ENCODE assay signal across 12 cellular contexts in genomic region chr10:48605786-48606529, GRCh38. TPM values are rescaled to one million over a fixed set of nuclear protein-coding genes. Genes with fewer than 3 reads are reported as not detected.
DNase-seq lines count a peak whose midpoint lies in the region; FAIRE-seq and TF ChIP-seq lines count a peak whose summit lies in the region.
"Had no signal": no experiment of that assay in that cellular context is flagged by ENCODE, and none has a peak within 500 bp of the region (broad histone marks: within the 10 kb centered on the region; RNA-seq: fewer than 3 reads in every experiment).

No MANE protein-coding gene starts in this region.

- no peaks in the 10 kb centered on the region; the same call in 1 of the 2 replicates for H3K23me2 ChIP-seq in H1 (ENCODE audit: low read depth, low read length)

- no peak overlapping the region for H3K18ac ChIP-seq in H1 (ENCODE audit: extremely low read depth, low read length)

- H3K4me1 Mint-ChIP-seq in osteocyte (ENCODE audit: unreplicated experiment), result peaks cover 22% of the 10 kb centered on the region

- H3K9me3 ChIP-seq in H1 (ENCODE audit: insufficient read depth in 2 of 2, low read depth in 1 of 2, low read length in 1 of 2) (no peaks in the 10 kb centered on the region), WERI-Rb-1 (ENCODE audit: severe bottlenecking) (no peaks in the 10 kb centered on the region)

- no peaks in the 10 kb centered on the region for H3K79me2 ChIP-seq in H1 (ENCODE audit: control insufficient read depth in 1 of 2, insufficient read depth in 2 of 2, low read length in 2 of 2)

- H2AK5ac ChIP-seq in H1 (ENCODE audit: low read depth, low read length), result 0 out of 2 replicates have a peak overlapping the region, but pooled peaks have one; percentile 61

- no peak for TF ChIP-seq POLR2A in H1 (IDR thresholded peaks at IDR 0.05; ENCODE audit: control extremely low read depth in 1 of 2, low read depth in 2 of 2, low read length in 2 of 2)

- peak overlapping the region in 1 of 2 experiments; percentile 78; a peak in 1 of 4 replicates for H3K4me2 ChIP-seq in H1 (ENCODE audit: insufficient read depth in 1 of 2, low read depth in 2 of 2, low read length in 2 of 2)

- H3K27ac Mint-ChIP-seq in osteocyte (ENCODE audit: unreplicated experiment), result no peak overlapping the region
- H3K27ac Mint-ChIP-seq: activated CD4-positive, alpha-beta memory T cell treated with anti-CD3 and anti-CD28 coated beads, Interleukin-2, amount 10 ng/mL, durations not matched to agents 7 days and 5 days had no signal

- H3K4me3 Mint-ChIP-seq in osteocyte (ENCODE audit: unreplicated experiment), result no peak overlapping the region
- H3K4me3 Mint-ChIP-seq: activated CD4-positive, alpha-beta memory T cell treated with anti-CD3 and anti-CD28 coated beads, Interleukin-2, amount 10 ng/mL, durations not matched to agents 7 days and 5 days had no signal

- no peak for TF ChIP-seq RAD21 in H1 (IDR thresholded peaks at IDR 0.05 in 1 of 2, conservative IDR thresholded peaks at IDR 0.05 in 1 of 2; ENCODE audit: low read depth in 2 of 2, low read length in 2 of 2)

- POLR2A ChIA-PET in H1 (lab: Charles Lee; ENCODE audit: partially characterized antibody), result no interaction called here

- no peak overlapping the region for H4K5ac ChIP-seq in H1 (ENCODE audit: insufficient read length, low read depth, low read length)

- no peak overlapping the region for H2AFZ ChIP-seq in H1 (ENCODE audit: low read length)

- no peak overlapping the region for H3K27ac ChIP-seq in H1 (ENCODE audit: low read depth, low read length)
- no peak overlapping the region for H3K27ac ChIP-seq in WERI-Rb-1

- no peak overlapping the region for H2BK15ac ChIP-seq in H1 (ENCODE audit: low read length)

- WGBS in H1 (ENCODE audit: extremely low coverage in 1 of 2, insufficient coverage in 1 of 2, insufficient read length in 1 of 2, insufficient replicate concordance in 2 of 2, low coverage in 1 of 2, low lambda C conversion rate in 2 of 2, missing lambda C conversion rate in 1 of 2), 2 experiments, result 87% methylated on average over 7 of the region's 7 CpGs; no CpG with 5 or more reads in 1 of the 2 experiments

- H3K4me3 ChIP-seq in H1 (ENCODE audit: extremely low read depth in 1 of 4, insufficient read depth in 2 of 4, low read depth in 3 of 4, low read length in 4 of 4) (no peak overlapping the region), WERI-Rb-1 (ENCODE audit: low read depth, low read length) (no peak overlapping the region)

- H3K79me1 ChIP-seq in H1 (ENCODE audit: low read depth, low read length), result no peaks in the 10 kb centered on the region

- CTCF ChIA-PET in H1 (lab: Charles Lee; ENCODE audit: partially characterized antibody), result interaction anchor here (1.2 to 7.5 kb wide), 12 partner anchors 10 to 242 kb away, joined by 3 to 172 read pairs (median 10); no protein-coding TSS in a partner anchor

- H2BK120ac ChIP-seq in H1 (replicated peaks; ENCODE audit: low read depth, low read length), result no peak overlapping the region

- no peak overlapping the region for H3K14ac ChIP-seq in H1 (ENCODE audit: insufficient read length)

- DNase-seq in ELR (ENCODE audit: low read depth), result peak; percentile 88
- peak; percentile 16 for DNase-seq in MV-4-11 (lab: John Stamatoyannopoulos, UW)
- peak in 1 of 2 experiments; percentile 22 for DNase-seq in H1 (ENCODE audit: low read depth in 1 of 2, low spot score in 2 of 2)
- peak; percentile 51 for DNase-seq in osteocyte (ENCODE audit: extremely low spot score, unreplicated experiment)
- DNase-seq in WERI-Rb-1, result no peak
- DNase-seq in activated naive CD4-positive, alpha-beta T cell treated with anti-CD3 and anti-CD28 coated beads, Interleukin-2, amount 50 U/mL, for 16 hours, result no peak
- no peak for DNase-seq in NCI-H345 (lab: John Stamatoyannopoulos, UW)
- DNase-seq: activated CD4-positive, alpha-beta memory T cell treated with anti-CD3 and anti-CD28 coated beads, Interleukin-2, amount 10 ng/mL, durations not matched to agents 7 days and 5 days; activated naive CD8-positive, alpha-beta T cell treated with anti-CD3 and anti-CD28 coated beads, Interleukin-2, amount 10 ng/mL, durations not matched to agents 7 days and 5 days; Calu3; NCI-H2029 had no signal

- H3K27me3 ChIP-seq in H1 (replicated peaks in 1 of 4; ENCODE audit: control insufficient read depth in 3 of 4, extremely low read depth in 1 of 4, insufficient read depth in 3 of 4, low read length in 3 of 4) (peaks cover 0 to 21% (median 15%) of the 10 kb centered on the region in 4 experiments; a peak in 6 of 7 replicates), WERI-Rb-1 (ENCODE audit: insufficient read depth, low read depth, severe bottlenecking) (no peaks in the 10 kb centered on the region)

- H3K56ac ChIP-seq in H1 (replicated peaks; ENCODE audit: insufficient read length, low read depth, low read length), result no peak overlapping the region

- H3K4ac ChIP-seq in H1 (replicated peaks; ENCODE audit: insufficient read length, low read depth, low read length), result no peak overlapping the region

- H3K27me3 Mint-ChIP-seq in osteocyte (ENCODE audit: unreplicated experiment), result no peaks in the 10 kb centered on the region

- H3K36me3 Mint-ChIP-seq in osteocyte (ENCODE audit: unreplicated experiment), result no peaks in the 10 kb centered on the region
- H3K36me3 Mint-ChIP-seq: activated naive CD8-positive, alpha-beta T cell treated with anti-CD3 and anti-CD28 coated beads, Interleukin-2, amount 10 ng/mL, durations not matched to agents 7 days and 5 days had no signal

- no peak for FAIRE-seq in H1 (lab: Jason Lieb, UNC)

- peak overlapping the region; percentile 42; the same call in 1 of the 2 replicates for H2BK12ac ChIP-seq in H1 (ENCODE audit: low read depth, low read length)

- H4K91ac ChIP-seq in H1 (replicated peaks; ENCODE audit: insufficient read length, low read length), result no peak overlapping the region

- no peaks in the 10 kb centered on the region for H3K9me3 Mint-ChIP-seq in osteocyte (ENCODE audit: unreplicated experiment)
- H3K9me3 Mint-ChIP-seq: activated CD4-positive, alpha-beta memory T cell treated with anti-CD3 and anti-CD28 coated beads, Interleukin-2, amount 10 ng/mL, durations not matched to agents 7 days and 5 days; activated naive CD8-positive, alpha-beta T cell treated with anti-CD3 and anti-CD28 coated beads, Interleukin-2, amount 10 ng/mL, durations not matched to agents 7 days and 5 days had no signal

- peaks cover 0 to 17% (median 9%) of the 10 kb centered on the region in 4 experiments; a peak in 6 of 7 replicates for H3K4me1 ChIP-seq in H1 (replicated peaks in 1 of 4; ENCODE audit: control insufficient read depth in 3 of 4, insufficient read depth in 4 of 4, low read length in 3 of 4)

- no peaks in the 10 kb centered on the region for H4K20me1 ChIP-seq in H1 (replicated peaks in 1 of 2; ENCODE audit: control insufficient read depth in 1 of 2, insufficient read depth in 2 of 2, low read length in 2 of 2)

- TF ChIP-seq CTCF in H1 (IDR thresholded peaks at IDR 0.05; ENCODE audit: control extremely low read depth in 1 of 3, insufficient read depth in 1 of 3, low read depth in 1 of 3, low read length in 3 of 3) (no peak), osteocyte (IDR thresholded peaks at IDR 0.05) (no peak), WERI-Rb-1 (IDR thresholded peaks at IDR 0.05; ENCODE audit: low read depth, low read length) (no peak)

- no peak overlapping the region for H2BK5ac ChIP-seq in H1 (ENCODE audit: low read depth, low read length)

- H4K8ac ChIP-seq in H1 (ENCODE audit: extremely low read depth, insufficient read depth, low read length), result no peak overlapping the region

- no peak for TF ChIP-seq EP300 in H1 (IDR thresholded peaks at IDR 0.05; ENCODE audit: borderline replicate concordance in 1 of 2, low read depth in 2 of 2, low read length in 2 of 2)

- no peak overlapping the region for H2BK20ac ChIP-seq in H1 (ENCODE audit: low read length)

- no peak overlapping the region for H3K23ac ChIP-seq in H1 (ENCODE audit: insufficient read length)

- no peak overlapping the region for H3K9ac ChIP-seq in H1 (replicated peaks in 1 of 4; ENCODE audit: extremely low read depth in 1 of 4, low read depth in 3 of 4, low read length in 3 of 4)

- no peaks in the 10 kb centered on the region for H3K36me3 ChIP-seq in H1 (ENCODE audit: control insufficient read depth in 2 of 4, insufficient read depth in 4 of 4, low read length in 3 of 4)
- H3K36me3 ChIP-seq in WERI-Rb-1, result no peaks in the 10 kb centered on the region

TF ChIP-seq in H1, 55 proteins besides CTCF, POLR2A, EP300 and RAD21:
- no peak for TF ChIP-seq POLR2AphosphoS5 (IDR thresholded peaks at IDR 0.05; ENCODE audit: low read depth, low read length)
- TF ChIP-seq, protein P1, sequence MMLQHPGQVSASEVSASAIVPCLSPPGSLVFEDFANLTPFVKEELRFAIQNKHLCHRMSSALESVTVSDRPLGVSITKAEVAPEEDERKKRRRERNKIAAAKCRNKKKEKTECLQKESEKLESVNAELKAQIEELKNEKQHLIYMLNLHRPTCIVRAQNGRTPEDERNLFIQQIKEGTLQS (IDR thresholded peaks at IDR 0.05; ENCODE audit: insufficient read depth, low read depth, low read length), result no peak
- no peak for TF ChIP-seq CHD2 (IDR thresholded peaks at IDR 0.05; ENCODE audit: low read length)
- no peak for TF ChIP-seq MAX (IDR thresholded peaks at IDR 0.05)
- no peak for TF ChIP-seq CREB1 (IDR thresholded peaks at IDR 0.05)
- no peak for TF ChIP-seq CBX8 (IDR thresholded peaks at IDR 0.05; ENCODE audit: borderline replicate concordance, low read depth, low read length)
- TF ChIP-seq GTF2F1 (IDR thresholded peaks at IDR 0.05; ENCODE audit: borderline replicate concordance, low read depth, low read length), result no peak
- no peak for TF ChIP-seq BRCA1 (IDR thresholded peaks at IDR 0.05; ENCODE audit: low read depth, low read length)

RNA-seq across cellular contexts. Expression of gene ARHGAP22, which starts 1.1 kb away (rescaled TPM):
- 11.2 and 12.9 TPM in 2 replicates for total RNA-seq in H1 (2021; fragmentation: NEBNext Ultra II Directional; extraction: Animal tissue kit (Norgen Biotek cat#: 25700))
- polyA plus RNA-seq in H1 (2011; rRNA removed), result 3.6 and 5.1 TPM in 2 replicates
- polyA plus RNA-seq in H1 (2011; cell fraction: cytosol; rRNA removed), result 5.5 TPM
- polyA plus RNA-seq in H1 (2011; cell fraction: nucleus; rRNA removed), result 7.7 TPM
- 6.8 to 7.4 TPM (median 7.2 TPM) in 4 replicates for polyA plus RNA-seq in H1 (2012, experiment 1 of 2)
- 4.6 TPM for polyA plus RNA-seq in H1 (2012, experiment 2 of 2)
- 5.4 TPM for polyA plus RNA-seq in H1 (2013, experiment 1 of 2)
- polyA plus RNA-seq in H1 (2013, experiment 2 of 2), result 4.5 TPM
- polyA minus RNA-seq in H1 (2011; rRNA and poly(A)+ RNA removed), result 4.3 and 5.5 TPM in 2 replicates
- polyA minus RNA-seq in H1 (2011; cell fraction: cytosol; rRNA and poly(A)+ RNA removed), result 8.2 TPM
- polyA minus RNA-seq in H1 (2011; cell fraction: nucleus; rRNA and poly(A)+ RNA removed), result 4.7 TPM
- 0.64 and 1.1 TPM in 2 replicates for total RNA-seq in osteocyte
- total RNA-seq: T-helper 2 cell treated with Interferon-gamma antibody and Interleukin-4, amounts not matched to agents 100 ng/mL and 5 ng/mL, for 36 hours had no signal

Comparison
In these comparisons a context has a peak if more than half of its experiments do, and no peak if none do; other contexts are left out.
1. DNase-seq: peak in ELR (single experiment), MV-4-11 (single experiment) and osteocyte (single experiment); none in WERI-Rb-1 (single experiment), activated naive CD4-positive, alpha-beta T cell treated with anti-CD3 and anti-CD28 coated beads, Interleukin-2, amount 50 U/mL, for 16 hours (single experiment) and NCI-H345 (single experiment).